ENCODE assay signal across 10 cellular contexts in genomic region chr19:38033658-38034150, GRCh38.
DNase-seq lines count a peak whose midpoint lies in the region; ATAC-seq lines count a peak whose summit lies in the region.
"Had no signal": no experiment of that assay in that cellular context is flagged by ENCODE, and none has a peak within 500 bp of the region (broad histone marks: within the 10 kb centered on the region; RNA-seq: fewer than 3 reads in every experiment).

No MANE protein-coding gene starts in this region.

- H3K4me3 ChIP-seq in GM08714 (ENCODE audit: low read length) (peak overlapping the region; percentile 20; the same call in 1 of the 2 replicates), duodenal mucosa (ENCODE audit: low read depth in 1 of 2, low read length in 2 of 2) (no peak overlapping the region)

- peak overlapping the region; percentile 33 for H3K27ac ChIP-seq in duodenal mucosa (ENCODE audit: low read depth, low read length)

- H3K9ac ChIP-seq in duodenal mucosa (ENCODE audit: low read depth in 1 of 2, low read length in 2 of 2), result no peak overlapping the region

- peaks cover 0 to 3% of the 10 kb centered on the region in 2 donors for H3K4me1 ChIP-seq in duodenal mucosa (ENCODE audit: control insufficient read depth in 1 of 2, insufficient read depth in 2 of 2, low read length in 2 of 2)

- peaks cover 0 to 3% of the 10 kb centered on the region in 2 donors for H3K9me3 ChIP-seq in duodenal mucosa (ENCODE audit: control insufficient read depth in 1 of 2, low read length in 2 of 2)

- H3K36me3 ChIP-seq in duodenal mucosa (ENCODE audit: control insufficient read depth in 1 of 2, insufficient read depth in 2 of 2, low read length in 2 of 2), result peaks cover 0 to 22% of the 10 kb centered on the region in 2 donors

- no peaks in the 10 kb centered on the region for H3K27me3 ChIP-seq in duodenal mucosa (ENCODE audit: control insufficient read depth in 1 of 2, insufficient read depth in 2 of 2, low read length in 2 of 2)

- peak; percentile 61 for ATAC-seq in GM21367 (IDR thresholded peaks at IDR 0.05; ENCODE audit: unreplicated experiment)
- ATAC-seq in HG03460 (IDR thresholded peaks at IDR 0.05; ENCODE audit: unreplicated experiment), result peak; percentile 76
- no peak for ATAC-seq in GM18519 (IDR thresholded peaks at IDR 0.05; ENCODE audit: low FRiP score, unreplicated experiment)
- ATAC-seq: Panc1 had no signal

- DNase-seq in NCI-H524 treated with DMSO at 0.1 percent for 48 hours (lab: John Stamatoyannopoulos, UW) (no peak), ureter (ENCODE audit: low spot score) (no peak)
- DNase-seq in activated CD4-positive, alpha-beta T cell treated with anti-CD3 and anti-CD28 coated beads for 4 hours, result no peak
- DNase-seq: Calu3 had no signal
